ENCODE assay signal across 1 cellular context in the genomic region with DNA sequence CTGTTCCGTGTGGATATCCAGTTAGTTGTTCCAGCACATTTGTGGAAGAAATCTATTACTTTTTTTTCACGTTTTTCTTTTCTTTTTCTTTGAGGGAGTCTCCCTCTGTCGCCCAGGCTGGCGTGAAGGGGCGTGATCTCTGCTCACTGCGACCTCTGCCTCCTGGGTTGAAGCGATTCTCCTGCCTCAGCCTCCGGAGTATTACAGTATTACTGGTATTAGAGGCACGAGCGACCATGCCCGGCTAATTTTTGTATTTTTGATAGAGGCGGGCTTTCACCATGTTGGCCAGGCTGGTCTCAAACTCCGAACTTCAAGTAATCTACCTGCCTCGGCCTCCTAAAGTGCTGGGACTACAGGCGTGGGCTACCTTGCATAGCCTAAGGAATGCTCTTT.
TF ChIP-seq lines count a peak whose summit lies in the region.

No MANE protein-coding gene starts in this region.

TF ChIP-seq in GM12878, 131 proteins besides CTCF, POLR2A, EP300 and RAD21:
- TF ChIP-seq ZSCAN29 (IDR thresholded peaks at IDR 0.05) = no peak
- TF ChIP-seq SMARCA5 (IDR thresholded peaks at IDR 0.05) = 0 out of 2 replicates have a peak, but pooled peaks have one; percentile 18
- 0 out of 2 replicates have a peak, but pooled peaks have one; percentile 35 for TF ChIP-seq ZBTB40 (IDR thresholded peaks at IDR 0.05; ENCODE audit: borderline replicate concordance)
TF ChIP-seq in GM12878: peak in this region for 2.
